8 cellular contexts compared by ENCODE assay signal in the genomic region with DNA sequence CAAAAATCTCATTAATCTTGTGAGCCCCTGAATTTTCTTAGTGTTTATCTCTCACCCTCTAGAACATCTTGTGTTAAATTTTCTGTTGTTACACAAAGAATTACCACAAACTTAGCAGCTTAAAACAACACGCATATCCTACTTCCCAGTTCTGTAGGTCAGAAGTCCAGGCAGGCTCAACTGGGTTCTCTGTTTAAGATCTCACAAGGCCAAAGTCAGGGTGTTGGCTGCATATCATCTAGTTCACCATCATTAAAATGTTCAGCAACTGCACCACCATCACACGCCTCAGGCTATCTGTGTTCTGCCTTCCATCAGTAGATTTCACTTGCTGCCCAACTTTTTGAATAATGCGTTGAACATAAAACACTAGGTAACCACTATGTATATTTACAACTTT.
"Had no signal": no experiment of that assay in that cellular context is flagged by ENCODE, and none has a peak within 500 bp of the region (broad histone marks: within the 10 kb centered on the region; RNA-seq: fewer than 3 reads in every experiment).

No MANE protein-coding gene starts in this region.

- H3K9me3 ChIP-seq: HAP-1 had no signal

- H3K4me3 Mint-ChIP-seq: GM23338, H9, HFFc6 had no signal

- ATAC-seq: GM23338, HCT116 had no signal

- H3K4me3 ChIP-seq: GM23248, GM23338, HAP-1 had no signal

- H3K27ac ChIP-seq: GM23248 had no signal

- H3K4me1 Mint-ChIP-seq: GM23338, H9 had no signal

- H3K9me3 Mint-ChIP-seq: GM23338, H9 had no signal

- H3K4me1 ChIP-seq: HAP-1 had no signal

- H3K36me3 ChIP-seq: HAP-1 had no signal

- DNase-seq: GM23248, H7, H9, HCEC 1CT, HFFc6 had no signal

- H3K27ac Mint-ChIP-seq: GM23338, H9, HFFc6 had no signal
